Comparison of ENCODE assay signal across 12 cellular contexts in the genomic region with DNA sequence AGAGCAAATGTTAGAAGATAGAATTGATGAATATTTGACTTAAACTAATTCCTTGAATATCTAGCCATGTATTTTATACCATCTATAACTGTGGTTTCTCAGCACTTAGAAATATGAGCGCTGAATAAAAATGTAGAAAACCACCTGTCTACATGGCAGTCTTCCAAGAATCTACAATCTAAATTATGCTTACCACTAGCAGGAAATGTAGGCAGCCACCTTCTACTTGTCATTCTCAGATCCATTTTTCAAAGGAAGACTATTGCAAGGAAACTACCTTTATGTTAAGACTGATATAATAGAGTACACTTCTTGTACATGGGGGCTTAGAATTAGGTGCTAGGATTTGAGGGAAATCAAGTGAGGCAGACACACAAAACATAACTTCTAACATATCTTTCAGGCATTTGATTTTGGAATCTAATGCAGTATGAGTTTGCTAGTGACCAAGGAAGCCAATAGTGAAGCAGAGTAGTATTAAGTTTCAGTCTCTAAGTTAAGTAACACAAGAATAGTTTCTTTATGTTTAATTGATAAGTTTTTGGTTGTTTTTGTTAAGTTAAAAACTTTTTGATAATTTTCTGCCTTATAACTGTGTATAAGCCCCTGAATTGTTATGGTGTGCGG.
A peak's percentile ranks its signal among the peaks of the same experiment; 100 is the strongest.
DNase-seq lines count a peak whose midpoint lies in the region; ATAC-seq and TF ChIP-seq lines count a peak whose summit lies in the region.
"Had no signal": no experiment of that assay in that cellular context is flagged by ENCODE, and none has a peak within 500 bp of the region (broad histone marks: within the 10 kb centered on the region; RNA-seq: fewer than 3 reads in every experiment).

No MANE protein-coding gene starts in this region.

- H3K9me3 ChIP-seq in naive thymus-derived CD4-positive, alpha-beta T cell (ENCODE audit: control insufficient read depth in 2 of 3, low read length in 3 of 3) = no peaks in the 10 kb centered on the region
- H3K9me3 ChIP-seq in uterus = no peaks in the 10 kb centered on the region

- intact Hi-C loops in activated CD4-positive, alpha-beta T cell treated with anti-CD3 and anti-CD28 coated beads for 36 hours (cut with DNase I, micrococcal nuclease) = loop anchor here in 1 of 2 experiments (2.0 kb wide), 1 partner anchor 21 kb away; no protein-coding TSS in a partner anchor
- intact Hi-C loops in naive thymus-derived CD4-positive, alpha-beta T cell (cut with micrococcal nuclease) = loop anchor here (1.0 to 5.0 kb wide), 8 partner anchors 9 to 177 kb away; no protein-coding TSS in a partner anchor
- intact Hi-C loops in uterus (cut with DNase I; ENCODE audit: low total_unique reads) = no loop called here

- TF ChIP-seq POLR2A in uterus (IDR thresholded peaks at IDR 0.05) = no peak

- POLR2A ChIA-PET in activated CD4-positive, alpha-beta T cell treated with anti-CD3 and anti-CD28 coated beads for 36 hours (lab: Charles Lee) = no interaction called here
- POLR2A ChIA-PET in naive thymus-derived CD4-positive, alpha-beta T cell (lab: Charles Lee) = no interaction called here

- ATAC-seq in activated CD4-positive, alpha-beta T cell treated with anti-CD3 and anti-CD28 coated beads for 36 hours = peak; percentile 65
- ATAC-seq in HG03378 (IDR thresholded peaks at IDR 0.05; ENCODE audit: unreplicated experiment) (peak; percentile 69), GM19397 (IDR thresholded peaks at IDR 0.05; ENCODE audit: unreplicated experiment) (no peak)
- peak; percentile 92 for ATAC-seq in naive thymus-derived CD4-positive, alpha-beta T cell
- ATAC-seq: stimulated activated naive B cell treated with anti-CD40 and anti-IgM and Interleukin-4, amounts not matched to agents 10 μg/mL and 1 μg/mL and 100 μg/mL, for 72 hours had no signal

- peaks cover 2% of the 10 kb centered on the region for H3K9me3 Mint-ChIP-seq in activated CD4-positive, alpha-beta T cell treated with anti-CD3 and anti-CD28 coated beads for 36 hours (ENCODE audit: low read depth)
- H3K9me3 Mint-ChIP-seq in naive thymus-derived CD4-positive, alpha-beta T cell = peaks cover 0 to 26% (median 3%) of the 10 kb centered on the region in 11 donors
- H3K9me3 Mint-ChIP-seq: naive B cell; stimulated activated naive B cell treated with anti-CD40 and anti-IgM and Interleukin-4, amounts not matched to agents 10 μg/mL and 1 μg/mL and 100 μg/mL, for 72 hours had no signal

- H3K27me3 Mint-ChIP-seq in activated CD4-positive, alpha-beta T cell treated with anti-CD3 and anti-CD28 coated beads for 36 hours = no peaks in the 10 kb centered on the region
- no peaks in the 10 kb centered on the region for H3K27me3 Mint-ChIP-seq in naive thymus-derived CD4-positive, alpha-beta T cell
- H3K27me3 Mint-ChIP-seq: naive B cell; stimulated activated naive B cell treated with anti-CD40 and anti-IgM and Interleukin-4, amounts not matched to agents 10 μg/mL and 1 μg/mL and 100 μg/mL, for 72 hours had no signal

- H3K4me1 ChIP-seq in naive thymus-derived CD4-positive, alpha-beta T cell (ENCODE audit: control insufficient read depth in 2 of 2, insufficient read depth in 2 of 2, low read length in 2 of 2) = peaks cover 18 to 31% of the 10 kb centered on the region in 2 donors
- H3K4me1 ChIP-seq in uterus = no peaks in the 10 kb centered on the region

- H3K27ac Mint-ChIP-seq in activated CD4-positive, alpha-beta T cell treated with anti-CD3 and anti-CD28 coated beads for 36 hours = peak overlapping the region; percentile 71
- H3K27ac Mint-ChIP-seq in naive thymus-derived CD4-positive, alpha-beta T cell = peak overlapping the region; percentile 75 to 95 (median 84)
- H3K27ac Mint-ChIP-seq: stimulated activated naive B cell treated with anti-CD40 and anti-IgM and Interleukin-4, amounts not matched to agents 10 μg/mL and 1 μg/mL and 100 μg/mL, for 72 hours had no signal

- H3K36me3 Mint-ChIP-seq in activated CD4-positive, alpha-beta T cell treated with anti-CD3 and anti-CD28 coated beads for 36 hours (ENCODE audit: low read depth) = peaks cover 3% of the 10 kb centered on the region
- H3K36me3 Mint-ChIP-seq in naive thymus-derived CD4-positive, alpha-beta T cell = peaks cover 0 to 41% (median 8%) of the 10 kb centered on the region in 5 donors
- H3K36me3 Mint-ChIP-seq: naive B cell; stimulated activated naive B cell treated with anti-CD40 and anti-IgM and Interleukin-4, amounts not matched to agents 10 μg/mL and 1 μg/mL and 100 μg/mL, for 72 hours had no signal

- no peaks in the 10 kb centered on the region for H3K36me3 ChIP-seq in naive thymus-derived CD4-positive, alpha-beta T cell (ENCODE audit: control insufficient read depth in 2 of 3, insufficient read depth in 3 of 3, low read length in 3 of 3)
- no peaks in the 10 kb centered on the region for H3K36me3 ChIP-seq in uterus
- H3K36me3 ChIP-seq: WERI-Rb-1 had no signal

- CTCF ChIA-PET in activated CD4-positive, alpha-beta T cell treated with anti-CD3 and anti-CD28 coated beads for 36 hours (lab: Charles Lee) = no interaction called here
- CTCF ChIA-PET in naive thymus-derived CD4-positive, alpha-beta T cell (lab: Charles Lee) = no interaction called here

- TF ChIP-seq CTCF in uterus (IDR thresholded peaks at IDR 0.05) = no peak

- peak overlapping the region; percentile 17 for H3K27ac ChIP-seq in naive thymus-derived CD4-positive, alpha-beta T cell (ENCODE audit: low read depth, low read length)
- no peak overlapping the region for H3K27ac ChIP-seq in uterus
- H3K27ac ChIP-seq: WERI-Rb-1 had no signal

- H3K4me1 Mint-ChIP-seq in activated CD4-positive, alpha-beta T cell treated with anti-CD3 and anti-CD28 coated beads for 36 hours = peaks cover 23% of the 10 kb centered on the region
- peaks cover 24 to 69% (median 58%) of the 10 kb centered on the region in 7 donors for H3K4me1 Mint-ChIP-seq in naive thymus-derived CD4-positive, alpha-beta T cell

- H3K4me3 Mint-ChIP-seq in activated CD4-positive, alpha-beta T cell treated with anti-CD3 and anti-CD28 coated beads for 36 hours = no peak overlapping the region
- H3K4me3 Mint-ChIP-seq in naive thymus-derived CD4-positive, alpha-beta T cell = peak overlapping the region in 9 of 10 donors; percentile 10 to 74 (median 62)
- H3K4me3 Mint-ChIP-seq: naive B cell; stimulated activated naive B cell treated with anti-CD40 and anti-IgM and Interleukin-4, amounts not matched to agents 10 μg/mL and 1 μg/mL and 100 μg/mL, for 72 hours had no signal

- no peaks in the 10 kb centered on the region for H3K27me3 ChIP-seq in naive thymus-derived CD4-positive, alpha-beta T cell (ENCODE audit: control insufficient read depth in 2 of 2, insufficient read depth in 2 of 2, low read length in 2 of 2)
- no peaks in the 10 kb centered on the region for H3K27me3 ChIP-seq in uterus

- DNase-seq in activated CD4-positive, alpha-beta T cell treated with anti-CD3 and anti-CD28 coated beads for 36 hours = no peak
- DNase-seq in activated CD4-positive, alpha-beta T cell treated with anti-CD3 and anti-CD28 coated beads for 1 hour = no peak
- peak; percentile 30 for DNase-seq in SHP77 treated with DMSO at 0.1 percent for 48 hours (lab: John Stamatoyannopoulos, UW)
- DNase-seq in naive thymus-derived CD4-positive, alpha-beta T cell = peak in 7 of 9 donors; percentile 47 to 84 (median 70)
- DNase-seq in COLO829 (ENCODE audit: low spot score) = no peak
- DNase-seq in uterus = no peak
- DNase-seq: amniotic stem cell; naive B cell; stimulated activated naive B cell treated with anti-CD40 and anti-IgM and Interleukin-4, amounts not matched to agents 10 μg/mL and 1 μg/mL and 100 μg/mL, for 72 hours; WERI-Rb-1 had no signal

- no peak overlapping the region for H3K4me3 ChIP-seq in naive thymus-derived CD4-positive, alpha-beta T cell (ENCODE audit: low read length)
- no peak overlapping the region for H3K4me3 ChIP-seq in uterus

Comparison
In these comparisons a context has a peak if more than half of its experiments do, and no peak if none do; other contexts are left out.
1. DNase-seq: peak in SHP77 treated with DMSO at 0.1 percent for 48 hours (single experiment) and naive thymus-derived CD4-positive, alpha-beta T cell (7 of 9); none in activated CD4-positive, alpha-beta T cell treated with anti-CD3 and anti-CD28 coated beads for 36 hours (single experiment), activated CD4-positive, alpha-beta T cell treated with anti-CD3 and anti-CD28 coated beads for 1 hour (single experiment), COLO829 (single experiment) and uterus (0 of 2).